ENCODE assay signal across 8 cellular contexts in genomic region chr2:43484323-43484930, GRCh38.
DNase-seq lines count a peak whose midpoint lies in the region; ATAC-seq, FAIRE-seq and TF ChIP-seq lines count a peak whose summit lies in the region.

No MANE protein-coding gene starts in this region.

- DNase-seq in A673 (ENCODE audit: low spot score): peak; percentile 85
- DNase-seq in GM19239 (ENCODE audit: insufficient read length, low spot score): no peak
- DNase-seq in NCI-H2227 treated with DMSO at 0.1 percent for 48 hours (lab: John Stamatoyannopoulos, UW): peak; percentile 47
- DNase-seq in activated B cell treated with CpG ODN at 0.5 μM for 24 hours: no peak
- no peak for DNase-seq in left ventricle myocardium inferior
- DNase-seq in sciatic nerve (ENCODE audit: low spot score): no peak
- DNase-seq in mesenteric fat pad (ENCODE audit: low spot score): no peak

- H3K27me3 Mint-ChIP-seq in activated B cell treated with CpG ODN at 0.5 μM for 24 hours: no peaks in the 10 kb centered on the region

- no peak overlapping the region for H3K4me3 ChIP-seq in A673 (ENCODE audit: low read depth, low read length, poor library complexity, severe bottlenecking)
- no peak overlapping the region for H3K4me3 ChIP-seq in left ventricle myocardium inferior

- H3K4me1 ChIP-seq in A673 (ENCODE audit: insufficient read depth, low read length, poor library complexity, severe bottlenecking) (no peaks in the 10 kb centered on the region), left ventricle myocardium inferior (peaks cover 29% of the 10 kb centered on the region)

- H3K9me3 Mint-ChIP-seq in activated B cell treated with CpG ODN at 0.5 μM for 24 hours: no peaks in the 10 kb centered on the region

- no peak for ATAC-seq in activated B cell treated with CpG ODN at 0.5 μM for 24 hours (ENCODE audit: low read depth)
- peak; percentile 70 for ATAC-seq in sciatic nerve
- no peak for ATAC-seq in HG02852 (IDR thresholded peaks at IDR 0.05; ENCODE audit: unreplicated experiment)

- intact Hi-C loops in A673 (cut with micrococcal nuclease; ENCODE audit: unreplicated experiment): loop anchor here (1.0 to 10.0 kb wide), 7 partner anchors 256 to 657 kb away; no protein-coding TSS in a partner anchor
- intact Hi-C loops in activated B cell treated with CpG ODN at 0.5 μM for 24 hours (cut with micrococcal nuclease): loop anchor here (1.0 to 2.0 kb wide), 9 partner anchors 58 to 655 kb away; no protein-coding TSS in a partner anchor
- intact Hi-C loops in left ventricle myocardium inferior (cut with micrococcal nuclease): loop anchor here (10.0 kb wide), 4 partner anchors 250 to 660 kb away; no protein-coding TSS in a partner anchor
- intact Hi-C loops in sciatic nerve (cut with DNase I): loop anchor here (10.0 kb wide), 2 partner anchors 250 to 530 kb away; no protein-coding TSS in a partner anchor

- H3K36me3 Mint-ChIP-seq in activated B cell treated with CpG ODN at 0.5 μM for 24 hours (ENCODE audit: low read depth): peaks cover 8% of the 10 kb centered on the region

- H3K27me3 ChIP-seq in A673 (replicated peaks; ENCODE audit: insufficient read depth, low read depth, low read length, poor library complexity): no peaks in the 10 kb centered on the region
- H3K27me3 ChIP-seq in left ventricle myocardium inferior (ENCODE audit: low read depth): no peaks in the 10 kb centered on the region

- H3K9me3 ChIP-seq in A673 (ENCODE audit: low read depth, low read length, poor library complexity, severe bottlenecking) (no peaks in the 10 kb centered on the region), left ventricle myocardium inferior (replicated peaks) (no peaks in the 10 kb centered on the region)

- H3K36me3 ChIP-seq in A673 (ENCODE audit: insufficient read depth, low read length, poor library complexity, severe bottlenecking) (no peaks in the 10 kb centered on the region), left ventricle myocardium inferior (no peaks in the 10 kb centered on the region)

- FAIRE-seq in GM19239 (lab: Jason Lieb, UNC): peak; percentile 97

- H3K4me1 Mint-ChIP-seq in activated B cell treated with CpG ODN at 0.5 μM for 24 hours: peaks cover 29% of the 10 kb centered on the region

- no peak overlapping the region for H3K4me3 Mint-ChIP-seq in activated B cell treated with CpG ODN at 0.5 μM for 24 hours

- peak; percentile 70 for TF ChIP-seq CTCF in A673 (conservative IDR thresholded peaks at IDR 0.05; ENCODE audit: low read depth, low read length)
- peak; percentile 45 for TF ChIP-seq CTCF in activated B cell treated with CpG ODN at 0.5 μM for 24 hours (IDR thresholded peaks at IDR 0.05)
- TF ChIP-seq CTCF in left ventricle myocardium inferior (IDR thresholded peaks at IDR 0.05; ENCODE audit: borderline replicate concordance): peak; percentile 81

- no TSS peak for BruUV-seq in A673 (replicated peaks; lab: Mats Ljungman, UMichigan)

- POLR2A ChIA-PET in A673 (lab: Charles Lee; ENCODE audit: low non-redundant PET): no interaction called here
- POLR2A ChIA-PET in activated B cell treated with CpG ODN at 0.5 μM for 24 hours (lab: Charles Lee): interaction anchor here (0.6 to 2.9 kb wide), 7 partner anchors 147 to 540 kb away, joined by 3 to 22 read pairs (median 6); partner anchors contain the start of gene ZFP36L2

- CTCF ChIA-PET in A673 (lab: Charles Lee) (interaction anchor here (0.5 to 1.7 kb wide), 5 partner anchors 121 to 538 kb away, joined by 3 to 9 read pairs (median 4); no protein-coding TSS in a partner anchor), activated B cell treated with CpG ODN at 0.5 μM for 24 hours (lab: Charles Lee) (interaction anchor here (0.6 to 3.9 kb wide), 39 partner anchors 9 to 656 kb away, joined by 3 to 97 read pairs (median 4); partner anchors contain the start of gene ZFP36L2)

- H3K27ac Mint-ChIP-seq in activated B cell treated with CpG ODN at 0.5 μM for 24 hours: no peak overlapping the region

- H3K27ac ChIP-seq in A673 (ENCODE audit: low read depth, low read length, poor library complexity, severe bottlenecking) (no peak overlapping the region), left ventricle myocardium inferior (replicated peaks) (peak overlapping the region; percentile 72)

Comparison
In these comparisons a context has a peak if more than half of its experiments do, and no peak if none do; other contexts are left out.
1. DNase-seq: peak in A673 (single experiment) and NCI-H2227 treated with DMSO at 0.1 percent for 48 hours (single experiment); none in GM19239 (single experiment), activated B cell treated with CpG ODN at 0.5 μM for 24 hours (single experiment), left ventricle myocardium inferior (single experiment), sciatic nerve (single experiment) and mesenteric fat pad (single experiment).
2. Peak in every context shown above with its lines, with median percentiles within 50 percentile points of each other: CTCF ChIP-seq.